In the genomic region with DNA sequence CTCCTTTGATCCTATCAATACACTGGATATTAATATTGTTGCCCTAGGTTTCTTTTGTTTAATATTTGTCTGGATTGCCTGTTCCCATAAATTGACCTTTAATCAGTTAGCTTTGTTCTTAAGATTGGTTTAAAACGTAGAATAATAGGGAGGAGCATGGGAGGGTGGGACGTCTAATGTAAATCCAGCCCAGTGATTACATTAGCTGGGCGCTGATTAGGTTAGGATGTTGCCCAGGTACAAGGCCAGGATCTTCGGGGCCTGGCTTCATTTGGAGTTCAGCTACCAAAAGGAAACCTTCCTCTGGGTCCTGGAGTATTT, we compare ENCODE assay signal across 8 cellular contexts. TPM values are rescaled to one million over a fixed set of nuclear protein-coding genes. Genes with fewer than 3 reads are reported as not detected.
DNase-seq lines count a peak whose midpoint lies in the region; ATAC-seq and TF ChIP-seq lines count a peak whose summit lies in the region.

A gene with protein sequence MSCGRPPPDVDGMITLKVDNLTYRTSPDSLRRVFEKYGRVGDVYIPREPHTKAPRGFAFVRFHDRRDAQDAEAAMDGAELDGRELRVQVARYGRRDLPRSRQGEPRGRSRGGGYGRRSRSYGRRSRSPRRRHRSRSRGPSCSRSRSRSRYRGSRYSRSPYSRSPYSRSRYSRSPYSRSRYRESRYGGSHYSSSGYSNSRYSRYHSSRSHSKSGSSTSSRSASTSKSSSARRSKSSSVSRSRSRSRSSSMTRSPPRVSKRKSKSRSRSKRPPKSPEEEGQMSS (plus strand): TSS at position 199 of the 321 bp plus-strand sequence. CDS start 308 bp downstream, outside the sequence.

- peak within 1 kb of the TSS; percentile 82 for H3K4me3 ChIP-seq in HFF-Myc (replicated peaks; ENCODE audit: low read depth, low read length)
- peak within 1 kb of the TSS; percentile 88 to 92 (median 89) for H3K4me3 ChIP-seq in breast epithelium
- H3K4me3 ChIP-seq in liver (ENCODE audit: low read depth in 1 of 3, low read length in 3 of 3) = peak within 1 kb of the TSS; percentile 91 to 98 (median 94)
- peak within 1 kb of the TSS; percentile 83 for H3K4me3 ChIP-seq in thoracic aorta

- no peak for TF ChIP-seq RAD21 in liver (IDR thresholded peaks at IDR 0.05)

- TF ChIP-seq POLR2A in breast epithelium (IDR thresholded peaks at IDR 0.05) = no peak

- H3K27ac ChIP-seq in breast epithelium (peak within 1 kb of the TSS; percentile 98 to 99), liver (ENCODE audit: low read depth in 1 of 2, low read length in 2 of 2) (peak within 1 kb of the TSS; percentile 95 to 97), thoracic aorta (peak within 1 kb of the TSS; percentile 97 to 99)

- H3K27me3 ChIP-seq in breast epithelium (no peaks in the 10 kb centered on the region), liver (ENCODE audit: control insufficient read depth in 4 of 4, insufficient read depth in 4 of 4, low read length in 3 of 4) (no peaks in the 10 kb centered on the region), thoracic aorta (replicated peaks; ENCODE audit: insufficient read depth) (no peaks in the 10 kb centered on the region)

- DNase-seq in HFF-Myc (ENCODE audit: extremely low read depth, low read depth) = no peak
- peak; percentile 84 for DNase-seq in NCI-H1417 treated with DMSO at 0.1 percent for 48 hours (lab: John Stamatoyannopoulos, UW)
- no peak for DNase-seq in breast epithelium (ENCODE audit: low spot score in 2 of 2)
- no peak for DNase-seq in thoracic aorta (ENCODE audit: low spot score)
- no peak for DNase-seq in cerebellar nuclear complex (lab: John Stamatoyannopoulos, UW)
- no peak for DNase-seq in activated CD8-positive, alpha-beta memory T cell treated with anti-CD3 and anti-CD28 coated beads, Interleukin-2, amount 50 U/mL, for 48 hours

- intact Hi-C loops in breast epithelium (cut with DNase I; ENCODE audit: low total_unique reads) = no loop called here

- 0% methylated on average over 4 of the region's 4 CpGs for WGBS in liver

- H3K4me1 ChIP-seq in breast epithelium (peaks cover 0 to 3% of the 10 kb centered on the region in 2 donors), liver (ENCODE audit: control insufficient read depth in 4 of 4, insufficient read depth in 4 of 4, low read length in 3 of 4) (peaks cover 0 to 18% (median 13%) of the 10 kb centered on the region in 4 donors), thoracic aorta (ENCODE audit: control insufficient read depth in 1 of 2, low read depth in 2 of 2) (peaks cover 10 to 19% of the 10 kb centered on the region in 2 donors)

- TF ChIP-seq CTCF in HFF-Myc (IDR thresholded peaks at IDR 0.05; ENCODE audit: low read depth, low read length, missing control alignments) = no peak
- TF ChIP-seq CTCF in breast epithelium (IDR thresholded peaks at IDR 0.05) = no peak
- no peak for TF ChIP-seq CTCF in liver (IDR thresholded peaks at IDR 0.05; ENCODE audit: low read depth, low read length, missing input control)
- TF ChIP-seq CTCF in thoracic aorta (IDR thresholded peaks at IDR 0.05) = no peak

- H3K36me3 ChIP-seq in breast epithelium = no peaks in the 10 kb centered on the region
- peaks cover 0 to 2% (median 0%) of the 10 kb centered on the region in 4 donors for H3K36me3 ChIP-seq in liver (ENCODE audit: control insufficient read depth in 4 of 4, insufficient read depth in 3 of 4, low read depth in 1 of 4, low read length in 3 of 4)
- no peaks in the 10 kb centered on the region for H3K36me3 ChIP-seq in thoracic aorta

- H3K9ac ChIP-seq in liver (ENCODE audit: low read depth in 1 of 2, low read length in 2 of 2) = peak within 1 kb of the TSS; percentile 95 to 96

- no peaks in the 10 kb centered on the region for H3K9me3 ChIP-seq in breast epithelium
- H3K9me3 ChIP-seq in liver (ENCODE audit: control insufficient read depth in 4 of 4, low read length in 3 of 4) = no peaks in the 10 kb centered on the region
- no peaks in the 10 kb centered on the region for H3K9me3 ChIP-seq in thoracic aorta

- ATAC-seq in GM18858 (IDR thresholded peaks at IDR 0.05; ENCODE audit: unreplicated experiment) (peak; percentile 33), thoracic aorta (ENCODE audit: insufficient number of reproducible peaks, low FRiP score, low read depth) (no peak)

TF ChIP-seq in liver, 16 proteins besides CTCF, POLR2A, EP300 and RAD21:
- TF ChIP-seq HNF4A (conservative IDR thresholded peaks at IDR 0.05) (peak; percentile 21 to 46), RXRA (IDR thresholded peaks at IDR 0.05) (peak in 1 of 2 donors; percentile 7), JUND (IDR thresholded peaks at IDR 0.05) (no peak), SP1 (IDR thresholded peaks at IDR 0.05) (peak; percentile 38), YY1 (IDR thresholded peaks at IDR 0.05) (no peak)
- TF ChIP-seq, protein P1, sequence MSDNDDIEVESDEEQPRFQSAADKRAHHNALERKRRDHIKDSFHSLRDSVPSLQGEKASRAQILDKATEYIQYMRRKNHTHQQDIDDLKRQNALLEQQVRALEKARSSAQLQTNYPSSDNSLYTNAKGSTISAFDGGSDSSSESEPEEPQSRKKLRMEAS (IDR thresholded peaks at IDR 0.05) = no peak

RNA-seq across cellular contexts. Expression of the gene that starts here (rescaled TPM):
- total RNA-seq in breast epithelium = 10 to 100 TPM; 35.4 to 52.4 (median 36.1) TPM
- total RNA-seq in liver = 10 to 100 TPM; 17.6 to 31.8 TPM
- polyA plus RNA-seq in liver = 10 to 100 TPM; 15.4 to 18.1 TPM
- total RNA-seq in thoracic aorta = 10 to 100 TPM; 25.6 to 39.9 TPM
